Comparison of ENCODE assay signal across 20 cellular contexts in the genomic region with DNA sequence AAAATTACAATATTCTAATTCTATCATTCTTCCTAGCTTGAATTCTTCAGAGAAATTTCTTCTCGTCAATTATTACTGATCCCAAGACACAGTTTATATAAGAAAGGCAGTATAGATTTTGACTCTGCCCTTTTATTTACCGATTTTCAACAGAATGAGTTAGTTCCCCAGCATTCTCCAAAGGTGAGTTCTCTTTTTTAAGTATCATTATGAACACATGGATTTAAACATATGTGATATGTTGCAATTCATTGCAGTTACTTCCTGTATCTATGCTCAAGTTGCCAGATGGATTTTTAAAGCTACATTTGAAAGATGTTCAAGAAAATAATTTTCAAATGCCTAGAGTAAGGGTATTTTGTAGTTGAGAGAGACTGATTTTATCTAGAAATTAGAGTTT.
"Had no signal": no experiment of that assay in that cellular context is flagged by ENCODE, and none has a peak within 500 bp of the region (broad histone marks: within the 10 kb centered on the region; RNA-seq: fewer than 3 reads in every experiment).

No MANE protein-coding gene starts in this region.

- H3K4me1 ChIP-seq: gastroesophageal sphincter, left ventricle myocardium inferior, psoas muscle, right atrium auricular region had no signal

- H3K27ac ChIP-seq: body of pancreas, cardiac muscle cell, epithelial cell of prostate, gastroesophageal sphincter, left ventricle myocardium inferior, pancreas, psoas muscle, right atrium auricular region, tibial artery had no signal

- ATAC-seq: body of pancreas; gastroesophageal sphincter; pancreas; psoas muscle; stimulated activated naive CD8-positive, alpha-beta T cell treated with anti-CD3 and anti-CD28 coated beads, Interleukin-15, Interleukin-2, amounts not matched to agents 100 U/mL and 50 U/mL, for 24 hours had no signal

- DNase-seq: activated CD4-positive, alpha-beta memory T cell treated with anti-CD3 and anti-CD28 coated beads for 36 hours; activated CD4-positive, alpha-beta T cell treated with anti-CD3 and anti-CD28 coated beads for 4 hours; activated CD4-positive, CD25-positive, alpha-beta regulatory T cell; activated gamma-delta T cell; anterior cingulate cortex; body of pancreas; head of caudate nucleus; hypothalamus; left ventricle myocardium inferior; midbrain; pancreas; psoas muscle; stimulated activated CD4-positive, alpha-beta T cell treated with anti-CD3 and anti-CD28 coated beads, Interleukin-4, amount 100 ng/mL, for 4 hours; stimulated activated naive CD8-positive, alpha-beta T cell treated with anti-CD3 and anti-CD28 coated beads, Interleukin-15, Interleukin-2, amounts not matched to agents 100 U/mL and 50 U/mL, for 24 hours; substantia nigra; tibial artery had no signal

- H3K9me3 ChIP-seq: body of pancreas, gastroesophageal sphincter, left ventricle myocardium inferior, pancreas, psoas muscle, right atrium auricular region, tibial artery had no signal

- H3K4me3 ChIP-seq: body of pancreas, cardiac muscle cell, gastroesophageal sphincter, left ventricle myocardium inferior, pancreas, psoas muscle, right atrium auricular region, tibial artery had no signal

- H3K27me3 ChIP-seq: body of pancreas, cardiac muscle cell, gastroesophageal sphincter, pancreas, right atrium auricular region, tibial artery had no signal
